ENCODE assay signal across 3 cellular contexts in genomic region chr17:81909231-81909630, GRCh38.
TF ChIP-seq lines count a peak whose summit lies in the region.

No MANE protein-coding gene starts in this region.

TF ChIP-seq in HEK293, 187 proteins besides CTCF, POLR2A, EP300 and RAD21:
- no peak for TF ChIP-seq ZNF350 (tag by site-specific recombination; IDR thresholded peaks at IDR 0.05)
- 0 out of 2 replicates have a peak, but pooled peaks have one; percentile 18 for TF ChIP-seq EGR2 (tag by site-specific recombination; IDR thresholded peaks at IDR 0.05; ENCODE audit: low read depth)
- peak; percentile 47 for TF ChIP-seq ZFHX2 (tag by site-specific recombination; conservative IDR thresholded peaks at IDR 0.05)

TF ChIP-seq in K562, 482 proteins besides CTCF, POLR2A, EP300 and RAD21 (continues in another document):
- TF ChIP-seq NR2C2 (CRISPR knock-in tag; IDR thresholded peaks at IDR 0.05), result no peak
- TF ChIP-seq NR2C2 (tag; IDR thresholded peaks at IDR 0.05), result no peak
- TF ChIP-seq RREB1 (CRISPR knock-in tag; IDR thresholded peaks at IDR 0.05), result no peak
- no peak for TF ChIP-seq SMARCA4 (IDR thresholded peaks at IDR 0.05)
- no peak for TF ChIP-seq MED1 (CRISPR knock-in tag; IDR thresholded peaks at IDR 0.05; ENCODE audit: borderline replicate concordance)
- no peak for TF ChIP-seq ZNF197 (CRISPR knock-in tag; IDR thresholded peaks at IDR 0.05; ENCODE audit: low read depth)
- TF ChIP-seq, protein P1, sequence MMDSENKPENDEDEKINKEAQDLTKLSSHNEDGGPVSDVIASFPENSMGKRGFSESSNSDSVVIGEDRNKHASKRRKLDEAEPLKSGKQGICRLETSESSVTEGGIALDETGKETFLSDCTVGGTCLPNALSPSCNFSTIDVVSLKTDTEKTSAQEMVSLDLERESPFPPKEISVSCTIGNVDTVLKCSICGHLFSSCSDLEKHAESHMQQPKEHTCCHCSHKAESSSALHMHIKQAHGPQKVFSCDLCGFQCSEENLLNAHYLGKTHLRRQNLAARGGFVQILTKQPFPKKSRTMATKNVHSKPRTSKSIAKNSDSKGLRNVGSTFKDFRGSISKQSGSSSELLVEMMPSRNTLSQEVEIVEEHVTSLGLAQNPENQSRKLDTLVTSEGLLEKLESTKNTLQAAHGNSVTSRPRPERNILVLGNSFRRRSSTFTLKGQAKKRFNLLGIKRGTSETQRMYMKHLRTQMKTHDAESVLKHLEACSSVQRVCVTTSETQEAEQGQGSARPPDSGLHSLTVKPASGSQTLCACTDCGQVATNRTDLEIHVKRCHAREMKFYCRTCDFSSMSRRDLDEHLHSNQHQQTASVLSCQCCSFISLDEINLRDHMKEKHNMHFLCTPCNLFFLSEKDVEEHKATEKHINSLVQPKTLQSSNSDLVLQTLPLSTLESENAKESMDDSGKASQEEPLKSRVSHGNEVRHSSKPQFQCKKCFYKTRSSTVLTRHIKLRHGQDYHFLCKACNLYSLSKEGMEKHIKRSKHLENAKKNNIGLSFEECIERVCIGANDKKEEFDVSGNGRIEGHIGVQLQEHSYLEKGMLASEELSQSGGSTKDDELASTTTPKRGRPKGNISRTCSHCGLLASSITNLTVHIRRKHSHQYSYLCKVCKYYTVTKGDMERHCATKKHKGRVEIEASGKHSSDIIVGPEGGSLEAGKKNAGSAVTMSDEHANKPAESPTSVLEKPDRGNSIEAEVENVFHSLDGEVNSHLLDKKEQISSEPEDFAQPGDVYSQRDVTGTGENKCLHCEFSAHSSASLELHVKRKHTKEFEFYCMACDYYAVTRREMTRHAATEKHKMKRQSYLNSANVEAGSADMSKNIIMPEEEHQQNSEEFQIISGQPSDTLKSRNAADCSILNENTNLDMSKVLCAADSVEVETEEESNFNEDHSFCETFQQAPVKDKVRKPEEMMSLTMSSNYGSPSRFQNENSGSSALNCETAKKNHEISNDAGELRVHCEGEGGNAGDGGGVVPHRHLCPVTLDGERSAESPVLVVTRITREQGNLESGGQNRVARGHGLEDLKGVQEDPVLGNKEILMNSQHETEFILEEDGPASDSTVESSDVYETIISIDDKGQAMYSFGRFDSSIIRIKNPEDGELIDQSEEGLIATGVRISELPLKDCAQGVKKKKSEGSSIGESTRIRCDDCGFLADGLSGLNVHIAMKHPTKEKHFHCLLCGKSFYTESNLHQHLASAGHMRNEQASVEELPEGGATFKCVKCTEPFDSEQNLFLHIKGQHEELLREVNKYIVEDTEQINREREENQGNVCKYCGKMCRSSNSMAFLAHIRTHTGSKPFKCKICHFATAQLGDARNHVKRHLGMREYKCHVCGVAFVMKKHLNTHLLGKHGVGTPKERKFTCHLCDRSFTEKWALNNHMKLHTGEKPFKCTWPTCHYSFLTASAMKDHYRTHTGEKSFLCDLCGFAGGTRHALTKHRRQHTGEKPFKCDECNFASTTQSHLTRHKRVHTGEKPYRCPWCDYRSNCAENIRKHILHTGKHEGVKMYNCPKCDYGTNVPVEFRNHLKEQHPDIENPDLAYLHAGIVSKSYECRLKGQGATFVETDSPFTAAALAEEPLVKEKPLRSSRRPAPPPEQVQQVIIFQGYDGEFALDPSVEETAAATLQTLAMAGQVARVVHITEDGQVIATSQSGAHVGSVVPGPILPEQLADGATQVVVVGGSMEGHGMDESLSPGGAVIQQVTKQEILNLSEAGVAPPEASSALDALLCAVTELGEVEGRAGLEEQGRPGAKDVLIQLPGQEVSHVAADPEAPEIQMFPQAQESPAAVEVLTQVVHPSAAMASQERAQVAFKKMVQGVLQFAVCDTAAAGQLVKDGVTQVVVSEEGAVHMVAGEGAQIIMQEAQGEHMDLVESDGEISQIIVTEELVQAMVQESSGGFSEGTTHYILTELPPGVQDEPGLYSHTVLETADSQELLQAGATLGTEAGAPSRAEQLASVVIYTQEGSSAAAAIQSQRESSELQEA (IDR thresholded peaks at IDR 0.05; ENCODE audit: low read depth), result no peak
- TF ChIP-seq MXD1 (CRISPR knock-in tag; IDR thresholded peaks at IDR 0.05; ENCODE audit: borderline replicate concordance, poor library complexity, severe bottlenecking), result no peak
- no peak for TF ChIP-seq MAFK (IDR thresholded peaks at IDR 0.05; ENCODE audit: low read length)

TF ChIP-seq in SK-N-SH treated with all-trans-retinoic acid at 6 μM for 48 hours, 23 proteins besides CTCF, POLR2A, EP300 and RAD21:
- TF ChIP-seq, protein P2, sequence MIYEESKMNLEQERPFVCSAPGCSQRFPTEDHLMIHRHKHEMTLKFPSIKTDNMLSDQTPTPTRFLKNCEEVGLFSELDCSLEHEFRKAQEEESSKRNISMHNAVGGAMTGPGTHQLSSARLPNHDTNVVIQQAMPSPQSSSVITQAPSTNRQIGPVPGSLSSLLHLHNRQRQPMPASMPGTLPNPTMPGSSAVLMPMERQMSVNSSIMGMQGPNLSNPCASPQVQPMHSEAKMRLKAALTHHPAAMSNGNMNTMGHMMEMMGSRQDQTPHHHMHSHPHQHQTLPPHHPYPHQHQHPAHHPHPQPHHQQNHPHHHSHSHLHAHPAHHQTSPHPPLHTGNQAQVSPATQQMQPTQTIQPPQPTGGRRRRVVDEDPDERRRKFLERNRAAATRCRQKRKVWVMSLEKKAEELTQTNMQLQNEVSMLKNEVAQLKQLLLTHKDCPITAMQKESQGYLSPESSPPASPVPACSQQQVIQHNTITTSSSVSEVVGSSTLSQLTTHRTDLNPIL (CRISPR knock-in tag; IDR thresholded peaks at IDR 0.05; ENCODE audit: low read depth), result no peak
- TF ChIP-seq ZNF565 (CRISPR knock-in tag; conservative IDR thresholded peaks at IDR 0.05; ENCODE audit: low read depth) (no peak), TCF4 (CRISPR knock-in tag; IDR thresholded peaks at IDR 0.05; ENCODE audit: borderline replicate concordance) (no peak), ZC3H10 (CRISPR knock-in tag; IDR thresholded peaks at IDR 0.05) (no peak), ZNF8 (CRISPR knock-in tag; IDR thresholded peaks at IDR 0.05) (no peak), ARNTL (CRISPR knock-in tag; IDR thresholded peaks at IDR 0.05; ENCODE audit: borderline replicate concordance, low read depth) (no peak), SNAI2 (CRISPR knock-in tag; IDR thresholded peaks at IDR 0.05) (no peak), POU6F1 (CRISPR knock-in tag; IDR thresholded peaks at IDR 0.05; ENCODE audit: borderline replicate concordance, low read depth) (no peak), PPARA (CRISPR knock-in tag; IDR thresholded peaks at IDR 0.05; ENCODE audit: borderline replicate concordance) (no peak), TOX (CRISPR knock-in tag; IDR thresholded peaks at IDR 0.05; ENCODE audit: borderline replicate concordance) (no peak), RARB (CRISPR knock-in tag; IDR thresholded peaks at IDR 0.05) (no peak), GLIS3 (CRISPR knock-in tag; IDR thresholded peaks at IDR 0.05) (no peak), ZFP30 (CRISPR knock-in tag; IDR thresholded peaks at IDR 0.05) (no peak), CSDC2 (CRISPR knock-in tag; IDR thresholded peaks at IDR 0.05) (no peak), OSR1 (CRISPR knock-in tag; IDR thresholded peaks at IDR 0.05) (no peak), ISL1 (CRISPR knock-in tag; IDR thresholded peaks at IDR 0.05) (no peak), ESRRG (CRISPR knock-in tag; IDR thresholded peaks at IDR 0.05) (no peak)
- TF ChIP-seq, protein P3, sequence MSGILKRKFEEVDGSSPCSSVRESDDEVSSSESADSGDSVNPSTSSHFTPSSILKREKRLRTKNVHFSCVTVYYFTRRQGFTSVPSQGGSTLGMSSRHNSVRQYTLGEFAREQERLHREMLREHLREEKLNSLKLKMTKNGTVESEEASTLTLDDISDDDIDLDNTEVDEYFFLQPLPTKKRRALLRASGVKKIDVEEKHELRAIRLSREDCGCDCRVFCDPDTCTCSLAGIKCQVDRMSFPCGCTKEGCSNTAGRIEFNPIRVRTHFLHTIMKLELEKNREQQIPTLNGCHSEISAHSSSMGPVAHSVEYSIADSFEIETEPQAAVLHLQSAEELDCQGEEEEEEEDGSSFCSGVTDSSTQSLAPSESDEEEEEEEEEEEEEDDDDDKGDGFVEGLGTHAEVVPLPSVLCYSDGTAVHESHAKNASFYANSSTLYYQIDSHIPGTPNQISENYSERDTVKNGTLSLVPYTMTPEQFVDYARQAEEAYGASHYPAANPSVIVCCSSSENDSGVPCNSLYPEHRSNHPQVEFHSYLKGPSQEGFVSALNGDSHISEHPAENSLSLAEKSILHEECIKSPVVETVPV (CRISPR knock-in tag; IDR thresholded peaks at IDR 0.05), result no peak
- TF ChIP-seq, protein P4, sequence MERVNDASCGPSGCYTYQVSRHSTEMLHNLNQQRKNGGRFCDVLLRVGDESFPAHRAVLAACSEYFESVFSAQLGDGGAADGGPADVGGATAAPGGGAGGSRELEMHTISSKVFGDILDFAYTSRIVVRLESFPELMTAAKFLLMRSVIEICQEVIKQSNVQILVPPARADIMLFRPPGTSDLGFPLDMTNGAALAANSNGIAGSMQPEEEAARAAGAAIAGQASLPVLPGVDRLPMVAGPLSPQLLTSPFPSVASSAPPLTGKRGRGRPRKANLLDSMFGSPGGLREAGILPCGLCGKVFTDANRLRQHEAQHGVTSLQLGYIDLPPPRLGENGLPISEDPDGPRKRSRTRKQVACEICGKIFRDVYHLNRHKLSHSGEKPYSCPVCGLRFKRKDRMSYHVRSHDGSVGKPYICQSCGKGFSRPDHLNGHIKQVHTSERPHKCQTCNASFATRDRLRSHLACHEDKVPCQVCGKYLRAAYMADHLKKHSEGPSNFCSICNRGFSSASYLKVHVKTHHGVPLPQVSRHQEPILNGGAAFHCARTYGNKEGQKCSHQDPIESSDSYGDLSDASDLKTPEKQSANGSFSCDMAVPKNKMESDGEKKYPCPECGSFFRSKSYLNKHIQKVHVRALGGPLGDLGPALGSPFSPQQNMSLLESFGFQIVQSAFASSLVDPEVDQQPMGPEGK (CRISPR knock-in tag; IDR thresholded peaks at IDR 0.05; ENCODE audit: borderline replicate concordance), result no peak
- TF ChIP-seq, protein P5, sequence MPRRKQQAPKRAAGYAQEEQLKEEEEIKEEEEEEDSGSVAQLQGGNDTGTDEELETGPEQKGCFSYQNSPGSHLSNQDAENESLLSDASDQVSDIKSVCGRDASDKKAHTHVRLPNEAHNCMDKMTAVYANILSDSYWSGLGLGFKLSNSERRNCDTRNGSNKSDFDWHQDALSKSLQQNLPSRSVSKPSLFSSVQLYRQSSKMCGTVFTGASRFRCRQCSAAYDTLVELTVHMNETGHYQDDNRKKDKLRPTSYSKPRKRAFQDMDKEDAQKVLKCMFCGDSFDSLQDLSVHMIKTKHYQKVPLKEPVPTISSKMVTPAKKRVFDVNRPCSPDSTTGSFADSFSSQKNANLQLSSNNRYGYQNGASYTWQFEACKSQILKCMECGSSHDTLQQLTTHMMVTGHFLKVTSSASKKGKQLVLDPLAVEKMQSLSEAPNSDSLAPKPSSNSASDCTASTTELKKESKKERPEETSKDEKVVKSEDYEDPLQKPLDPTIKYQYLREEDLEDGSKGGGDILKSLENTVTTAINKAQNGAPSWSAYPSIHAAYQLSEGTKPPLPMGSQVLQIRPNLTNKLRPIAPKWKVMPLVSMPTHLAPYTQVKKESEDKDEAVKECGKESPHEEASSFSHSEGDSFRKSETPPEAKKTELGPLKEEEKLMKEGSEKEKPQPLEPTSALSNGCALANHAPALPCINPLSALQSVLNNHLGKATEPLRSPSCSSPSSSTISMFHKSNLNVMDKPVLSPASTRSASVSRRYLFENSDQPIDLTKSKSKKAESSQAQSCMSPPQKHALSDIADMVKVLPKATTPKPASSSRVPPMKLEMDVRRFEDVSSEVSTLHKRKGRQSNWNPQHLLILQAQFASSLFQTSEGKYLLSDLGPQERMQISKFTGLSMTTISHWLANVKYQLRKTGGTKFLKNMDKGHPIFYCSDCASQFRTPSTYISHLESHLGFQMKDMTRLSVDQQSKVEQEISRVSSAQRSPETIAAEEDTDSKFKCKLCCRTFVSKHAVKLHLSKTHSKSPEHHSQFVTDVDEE (CRISPR knock-in tag; IDR thresholded peaks at IDR 0.05), result no peak
